9 cellular contexts compared by ENCODE assay signal in the genomic region with DNA sequence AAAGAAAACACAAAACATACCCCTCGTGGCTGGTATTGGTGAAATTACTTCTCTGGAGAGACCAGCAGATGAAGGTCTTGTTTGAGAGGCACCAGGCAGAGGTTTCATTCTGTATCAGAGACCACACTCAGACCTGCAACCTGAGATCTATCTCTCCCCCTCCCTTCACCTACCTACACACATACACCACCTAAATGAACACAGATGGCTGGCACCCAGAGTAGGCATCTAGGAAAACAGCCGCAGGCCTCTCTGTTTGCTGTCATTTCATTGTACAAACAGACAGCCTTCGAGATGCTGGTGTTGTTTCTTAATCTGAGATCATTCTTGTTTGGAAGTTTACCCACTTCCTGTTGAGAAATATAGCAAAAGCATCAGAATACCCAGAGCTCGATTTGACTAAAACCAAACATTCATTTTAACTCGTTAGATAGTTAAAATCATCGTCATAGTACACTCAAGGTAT.
DNase-seq lines count a peak whose midpoint lies in the region; ATAC-seq and TF ChIP-seq lines count a peak whose summit lies in the region.
"Had no signal": no experiment of that assay in that cellular context is flagged by ENCODE, and none has a peak within 500 bp of the region (broad histone marks: within the 10 kb centered on the region; RNA-seq: fewer than 3 reads in every experiment).

No MANE protein-coding gene starts in this region.

- intact Hi-C loops in PC-3 (cut with micrococcal nuclease) (no loop called here), dorsolateral prefrontal cortex (cut with DNase I) (no loop called here)

- no peaks in the 10 kb centered on the region for H3K36me3 ChIP-seq in PC-3 (ENCODE audit: low read depth, low read length)

- H3K79me2 ChIP-seq in PC-3 (ENCODE audit: low read length): no peaks in the 10 kb centered on the region

- no peaks in the 10 kb centered on the region for H3K9me3 ChIP-seq in PC-3 (ENCODE audit: low read length)

- H3K4me3 ChIP-seq in Jurkat, Clone E6-1 (ENCODE audit: low read length): no peak overlapping the region
- H3K4me3 ChIP-seq in PC-3 (ENCODE audit: low read length) (no peak overlapping the region), dorsolateral prefrontal cortex (peak overlapping the region in 1 of 59 donors; percentile 9)

- H3K9ac ChIP-seq in PC-3 (ENCODE audit: low read length): no peak overlapping the region

- H3K9me2 ChIP-seq in PC-3 (replicated peaks; ENCODE audit: low read length): no peaks in the 10 kb centered on the region

- peaks cover 10% of the 10 kb centered on the region for H3K4me1 ChIP-seq in PC-3 (ENCODE audit: insufficient read depth, low read length)

- H3K4me2 ChIP-seq in PC-3 (ENCODE audit: low read length): peak overlapping the region; percentile 48

- no peaks in the 10 kb centered on the region for H4K20me1 ChIP-seq in PC-3 (ENCODE audit: low read length)

- ATAC-seq in PC-3 (peak; percentile 59), GM21528 (IDR thresholded peaks at IDR 0.05; ENCODE audit: low FRiP score, unreplicated experiment) (no peak)

- no peaks in the 10 kb centered on the region for H3K27me3 ChIP-seq in PC-3 (ENCODE audit: low read length)
- no peaks in the 10 kb centered on the region for H3K27me3 ChIP-seq in dorsolateral prefrontal cortex

- H3K27ac ChIP-seq in PC-3 (ENCODE audit: low read length): no peak overlapping the region
- H3K27ac ChIP-seq in dorsolateral prefrontal cortex: no peak overlapping the region

- H2AFZ ChIP-seq in PC-3 (ENCODE audit: low read length): peak overlapping the region; percentile 30; the same call in 1 of the 2 replicates

- POLR2A ChIA-PET in PC-3 (lab: Charles Lee; ENCODE audit: unreplicated experiment): no interaction called here

- TF ChIP-seq CTCF in PC-3 (conservative IDR thresholded peaks at IDR 0.05; ENCODE audit: low read depth, low read length) (no peak), dorsolateral prefrontal cortex (IDR thresholded peaks at IDR 0.05 in 54 of 56, conservative IDR thresholded peaks at IDR 0.05 in 2 of 56; ENCODE audit: low read depth in 1 of 56, partially characterized antibody in 56 of 56) (no peak)

- CTCF ChIA-PET in PC-3 (lab: Charles Lee): no interaction called here

- DNase-seq in stimulated activated CD4-positive, alpha-beta T cell treated with anti-CD3 and anti-CD28 coated beads, Interleukin-1b, Interleukin-23, amount 100 ng/mL, for 48 hours: peak; percentile 16
- DNase-seq in stimulated activated CD4-positive, alpha-beta T cell treated with anti-CD3 and anti-CD28 coated beads, Interleukin-4, amount 100 ng/mL, for 4 hours: no peak
- peak; percentile 17 for DNase-seq in Jurkat, Clone E6-1 (ENCODE audit: low read depth, low spot score)
- DNase-seq in PC-3 (peak; percentile 65), dorsolateral prefrontal cortex (no peak), NCI-H1694 treated with DMSO at 0.1 percent for 48 hours (lab: John Stamatoyannopoulos, UW) (no peak), NCI-H187 treated with DMSO at 0.1 percent for 48 hours (lab: John Stamatoyannopoulos, UW) (no peak)
- DNase-seq: NCI-H1048 had no signal

- no peaks in the 10 kb centered on the region for H3F3A ChIP-seq in PC-3 (ENCODE audit: low read length, unreplicated experiment)

- no TSS peak for BruUV-seq in PC-3 (replicated peaks; lab: Mats Ljungman, UMichigan)

Comparison
In these comparisons a context has a peak if more than half of its experiments do, and no peak if none do; other contexts are left out.
1. DNase-seq: peak in stimulated activated CD4-positive, alpha-beta T cell treated with anti-CD3 and anti-CD28 coated beads, Interleukin-1b, Interleukin-23, amount 100 ng/mL, for 48 hours (single experiment), Jurkat, Clone E6-1 (single experiment) and PC-3 (single experiment); none in stimulated activated CD4-positive, alpha-beta T cell treated with anti-CD3 and anti-CD28 coated beads, Interleukin-4, amount 100 ng/mL, for 4 hours (0 of 2), dorsolateral prefrontal cortex (0 of 10), NCI-H1694 treated with DMSO at 0.1 percent for 48 hours (single experiment) and NCI-H187 treated with DMSO at 0.1 percent for 48 hours (single experiment).